In the genomic region with DNA sequence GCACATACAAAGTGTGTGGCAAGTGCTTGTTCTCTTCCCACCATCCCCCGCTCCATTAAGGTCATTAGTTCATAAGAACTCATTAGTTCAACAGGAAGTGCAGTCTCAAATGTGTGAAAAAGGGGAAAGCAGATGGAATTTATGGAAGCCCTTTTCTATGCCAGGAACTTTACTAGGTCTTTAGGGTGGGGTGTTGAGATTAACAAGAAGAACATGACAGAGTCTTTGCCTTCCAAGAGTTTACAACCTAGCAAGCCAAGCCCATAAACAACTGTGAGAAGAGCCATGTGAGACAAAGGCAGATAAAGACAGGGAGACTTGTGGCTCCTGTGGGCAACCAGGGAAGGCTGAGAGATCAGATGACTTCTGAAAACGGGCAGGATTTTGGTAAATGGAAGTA, we compare ENCODE assay signal across 15 cellular contexts. TPM values are rescaled to one million over a fixed set of nuclear protein-coding genes. Genes with fewer than 3 reads are reported as not detected.
DNase-seq lines count a peak whose midpoint lies in the region; ATAC-seq and TF ChIP-seq lines count a peak whose summit lies in the region.
"Had no signal": no experiment of that assay in that cellular context is flagged by ENCODE, and none has a peak within 500 bp of the region (broad histone marks: within the 10 kb centered on the region; RNA-seq: fewer than 3 reads in every experiment).

No MANE protein-coding gene starts in this region.

- H3K27ac Mint-ChIP-seq in neural crest cell (ENCODE audit: unreplicated experiment): peak overlapping the region; percentile 15
- H3K27ac Mint-ChIP-seq: CD8-positive, alpha-beta memory T cell; H9 had no signal

- no peaks in the 10 kb centered on the region for H3K27me3 ChIP-seq in hepatocyte

- H2AFZ ChIP-seq in hepatocyte: no peak overlapping the region
- H2AFZ ChIP-seq: PC-9 had no signal

- no peak overlapping the region for H3K4me3 Mint-ChIP-seq in neural crest cell
- H3K4me3 Mint-ChIP-seq: CD8-positive, alpha-beta memory T cell had no signal

- no peaks in the 10 kb centered on the region for H3K9me3 Mint-ChIP-seq in neural crest cell
- H3K9me3 Mint-ChIP-seq: CD8-positive, alpha-beta memory T cell; H9 had no signal

- H3K27me3 Mint-ChIP-seq in neural crest cell (ENCODE audit: low read depth): peaks cover 43% of the 10 kb centered on the region

- H3K79me2 ChIP-seq in hepatocyte: peaks cover 64% of the 10 kb centered on the region

- 61% methylated on average over 2 of the region's 2 CpGs for WGBS in hepatocyte (ENCODE audit: low lambda C conversion rate, missing lambda C conversion rate)

- peaks cover 25% of the 10 kb centered on the region for H3K4me1 Mint-ChIP-seq in neural crest cell
- H3K4me1 Mint-ChIP-seq: CD8-positive, alpha-beta memory T cell had no signal

- peaks cover 42% of the 10 kb centered on the region for H3K4me1 ChIP-seq in hepatocyte (ENCODE audit: insufficient read depth)

- peak; percentile 41 for DNase-seq in OCI-M1 (lab: John Stamatoyannopoulos, UW)
- DNase-seq in hepatocyte (ENCODE audit: low spot score): no peak
- DNase-seq in neural crest cell (ENCODE audit: low read depth, low spot score): no peak
- no peak for DNase-seq in HK-2 (ENCODE audit: unreplicated experiment)
- DNase-seq in NCI-H2029 (lab: John Stamatoyannopoulos, UW): no peak
- DNase-seq in activated gamma-delta T cell treated with Interleukin-2 at 50 U/mL for 16 hours: no peak
- DNase-seq: C1 segment of cervical spinal cord; CD8-positive, alpha-beta memory T cell; H9; NCI-H1105; NCI-H1694; NCI-H2227 treated with DMSO at 0.1 percent for 48 hours had no signal

- peak overlapping the region; percentile 31 for H3K27ac ChIP-seq in hepatocyte
- H3K27ac ChIP-seq: PC-9, RWPE1 had no signal

- H3K9me3 ChIP-seq in hepatocyte (ENCODE audit: low read depth): no peaks in the 10 kb centered on the region

- H3K9me2 ChIP-seq in hepatocyte (replicated peaks; ENCODE audit: insufficient read depth): no peaks in the 10 kb centered on the region

- H4K20me1 ChIP-seq in hepatocyte (ENCODE audit: insufficient read depth, poor library complexity, severe bottlenecking): no peaks in the 10 kb centered on the region

- H3K36me3 ChIP-seq in hepatocyte (replicated peaks; ENCODE audit: insufficient read depth, low read depth): no peaks in the 10 kb centered on the region

- H3K36me3 Mint-ChIP-seq in neural crest cell (ENCODE audit: low read depth): no peaks in the 10 kb centered on the region
- H3K36me3 Mint-ChIP-seq: CD8-positive, alpha-beta memory T cell had no signal

- ATAC-seq in GM21529 (IDR thresholded peaks at IDR 0.05; ENCODE audit: unreplicated experiment): no peak

- H3K4me2 ChIP-seq in hepatocyte: no peak overlapping the region
- H3K4me2 ChIP-seq: PC-9 had no signal

- no peak for TF ChIP-seq CTCF in hepatocyte (IDR thresholded peaks at IDR 0.05; ENCODE audit: poor library complexity)
- TF ChIP-seq CTCF in neural crest cell (conservative IDR thresholded peaks at IDR 0.05): no peak

- no peak overlapping the region for H3K4me3 ChIP-seq in hepatocyte
- H3K4me3 ChIP-seq: PC-9 had no signal

RNA-seq across cellular contexts. Expression of a gene that starts 21.4 kb away (rescaled TPM):
- 14.3 and 31.5 TPM in 2 replicates for total RNA-seq in hepatocyte
- 12.4 and 14.3 TPM in 2 replicates for polyA plus RNA-seq in hepatocyte
- total RNA-seq in neural crest cell: 4.0 and 4.5 TPM in 2 replicates
- polyA plus RNA-seq: CD8-positive, alpha-beta memory T cell had no signal
